Comparison of ENCODE assay signal across 9 cellular contexts in genomic region chr4:78937837-78938236, GRCh38. TPM values are rescaled to one million over a fixed set of nuclear protein-coding genes. Genes with fewer than 3 reads are reported as not detected.
A peak's percentile ranks its signal among the peaks of the same experiment; 100 is the strongest.
DNase-seq lines count a peak whose midpoint lies in the region; ATAC-seq, FAIRE-seq and TF ChIP-seq lines count a peak whose summit lies in the region.
"Had no signal": no experiment of that assay in that cellular context is flagged by ENCODE, and none has a peak within 500 bp of the region (broad histone marks: within the 10 kb centered on the region; RNA-seq: fewer than 3 reads in every experiment).

No MANE protein-coding gene starts in this region.

- H3K27me3 Mint-ChIP-seq in WTC11 (ENCODE audit: low read depth) = peaks cover 22% of the 10 kb centered on the region

- no peaks in the 10 kb centered on the region for H3K9me2 ChIP-seq in hepatocyte (replicated peaks; ENCODE audit: insufficient read depth)

- DNase-seq in HepG2 (ENCODE audit: low spot score) = peak; percentile 9
- DNase-seq in right lobe of liver = no peak
- DNase-seq in WTC11 (ENCODE audit: low spot score) = no peak
- DNase-seq in hepatocyte (ENCODE audit: low spot score) = no peak
- no peak for DNase-seq in body of pancreas
- no peak for DNase-seq in HT-29 (ENCODE audit: low spot score)
- no peak for DNase-seq in SKM-1 (lab: John Stamatoyannopoulos, UW; ENCODE audit: unreplicated experiment)
- DNase-seq: activated naive CD4-positive, alpha-beta T cell treated with anti-CD3 and anti-CD28 coated beads, Interleukin-2, amount 50 U/mL, for 16 hours had no signal

- H3K9me3 Mint-ChIP-seq in WTC11 = no peaks in the 10 kb centered on the region

- H3K4me2 ChIP-seq in HepG2 (ENCODE audit: low read depth, low read length) = peak overlapping the region; percentile 78; the same call in 1 of the 2 replicates
- H3K4me2 ChIP-seq in hepatocyte = peak overlapping the region; percentile 91

- H2AFZ ChIP-seq in HepG2 (ENCODE audit: low read length) (no peak overlapping the region), hepatocyte (no peak overlapping the region)

- H3K79me2 ChIP-seq in HepG2 (ENCODE audit: insufficient read depth, low read length) = no peaks in the 10 kb centered on the region
- H3K79me2 ChIP-seq in hepatocyte = no peaks in the 10 kb centered on the region

- no peak for ATAC-seq in HepG2
- no peak for ATAC-seq in right lobe of liver
- ATAC-seq in WTC11 = no peak
- ATAC-seq in body of pancreas = no peak
- no peak for ATAC-seq in GM18498 (IDR thresholded peaks at IDR 0.05; ENCODE audit: unreplicated experiment)

- POLR2A ChIA-PET in HepG2 (lab: Yijun Ruan, JAX) (no interaction called here), WTC11 (lab: Charles Lee) (interaction anchor here (0.7 kb wide), 1 partner anchor 10 kb away, joined by 3 read pairs; no protein-coding TSS in a partner anchor)

- H3K4me1 ChIP-seq in HepG2 (ENCODE audit: insufficient read depth, low read length) (peaks cover 53% of the 10 kb centered on the region), right lobe of liver (peaks cover 0 to 15% (median 2%) of the 10 kb centered on the region in 4 donors), hepatocyte (ENCODE audit: insufficient read depth) (peaks cover 9% of the 10 kb centered on the region), body of pancreas (peaks cover 11% of the 10 kb centered on the region)

- no TSS peak for BruUV-seq in HepG2 (replicated peaks; lab: Mats Ljungman, UMichigan)

- H3K27me3 ChIP-seq in HepG2 (ENCODE audit: control insufficient read depth in 1 of 2, insufficient read depth in 2 of 2, low read length in 2 of 2) (peaks cover 0 to 14% of the 10 kb centered on the region in 2 experiments; a peak in 2 of 5 replicates), right lobe of liver (no peaks in the 10 kb centered on the region), hepatocyte (no peaks in the 10 kb centered on the region), body of pancreas (no peaks in the 10 kb centered on the region)

- no peak for TF ChIP-seq EP300 in HepG2 (IDR thresholded peaks at IDR 0.05; ENCODE audit: low read depth in 2 of 2, low read length in 2 of 2)
- no peak for TF ChIP-seq EP300 in HepG2 (CRISPR knock-in tag; IDR thresholded peaks at IDR 0.05; ENCODE audit: borderline replicate concordance)

- peaks cover 7% of the 10 kb centered on the region for H3K36me3 Mint-ChIP-seq in WTC11

- H3K27ac ChIP-seq in HepG2 (ENCODE audit: extremely low read length, insufficient read depth, low read length) (no peak overlapping the region), right lobe of liver (no peak overlapping the region), hepatocyte (no peak overlapping the region), body of pancreas (no peak overlapping the region)

- peaks cover 31% of the 10 kb centered on the region for H3K4me1 Mint-ChIP-seq in WTC11

- CTCF ChIA-PET in HepG2 (lab: Yijun Ruan, JAX; ENCODE audit: low intra/inter-chr PET ratio, low total read pairs) = no interaction called here
- CTCF ChIA-PET in WTC11 (lab: Charles Lee) = interaction anchor here (1.3 kb wide), 1 partner anchor 15 kb away, joined by 3 read pairs; no protein-coding TSS in a partner anchor

- peak overlapping the region; percentile 93 for H3K4me3 Mint-ChIP-seq in WTC11

- in situ Hi-C loops in HepG2 (cut with HindIII; ENCODE audit: extremely low pct_ligation_motif_present, low pct_unique_long_range_greater_than_20kb) = no loop called here

- H3K36me3 ChIP-seq in HepG2 (replicated peaks in 1 of 2; ENCODE audit: control insufficient read depth in 1 of 2, insufficient read depth in 2 of 2, low read length in 2 of 2) (no peaks in the 10 kb centered on the region), right lobe of liver (no peaks in the 10 kb centered on the region), hepatocyte (replicated peaks; ENCODE audit: insufficient read depth, low read depth) (no peaks in the 10 kb centered on the region), body of pancreas (replicated peaks in 1 of 2; ENCODE audit: insufficient read depth in 1 of 2, low read depth in 2 of 2) (no peaks in the 10 kb centered on the region)

- intact Hi-C loops in HepG2 (cut with micrococcal nuclease; ENCODE audit: unreplicated experiment) (no loop called here), right lobe of liver (cut with DNase I) (no loop called here), body of pancreas (cut with DNase I) (no loop called here)

- TF ChIP-seq POLR2A in HepG2 (IDR thresholded peaks at IDR 0.05; ENCODE audit: insufficient read depth in 1 of 2, low read depth in 2 of 2, low read length in 2 of 2) (no peak), right lobe of liver (IDR thresholded peaks at IDR 0.05) (no peak), body of pancreas (IDR thresholded peaks at IDR 0.05) (no peak)

- FAIRE-seq in HepG2 (lab: Jason Lieb, UNC) = no peak

- H3K4me3 ChIP-seq in HepG2 (replicated peaks in 1 of 3; ENCODE audit: insufficient read depth in 1 of 3, low read depth in 2 of 3, low read length in 3 of 3) (no peak overlapping the region), right lobe of liver (no peak overlapping the region), hepatocyte (no peak overlapping the region), body of pancreas (no peak overlapping the region)

- no peak for TF ChIP-seq CTCF in HepG2 (CRISPR knock-in tag; IDR thresholded peaks at IDR 0.05)
- TF ChIP-seq CTCF in right lobe of liver (IDR thresholded peaks at IDR 0.05) = no peak
- no peak for TF ChIP-seq CTCF in WTC11 (IDR thresholded peaks at IDR 0.05)
- no peak for TF ChIP-seq CTCF in hepatocyte (IDR thresholded peaks at IDR 0.05; ENCODE audit: poor library complexity)
- TF ChIP-seq CTCF in body of pancreas (IDR thresholded peaks at IDR 0.05) = no peak

- no peak for TF ChIP-seq RAD21 in HepG2 (CRISPR knock-in tag; IDR thresholded peaks at IDR 0.05)

- H4K20me1 ChIP-seq in HepG2 (ENCODE audit: insufficient read depth, low read length) = no peaks in the 10 kb centered on the region
- no peaks in the 10 kb centered on the region for H4K20me1 ChIP-seq in hepatocyte (ENCODE audit: insufficient read depth, poor library complexity, severe bottlenecking)

- no peaks in the 10 kb centered on the region for H3K9me3 ChIP-seq in HepG2 (ENCODE audit: low read length)
- H3K9me3 ChIP-seq in right lobe of liver = no peaks in the 10 kb centered on the region
- no peaks in the 10 kb centered on the region for H3K9me3 ChIP-seq in hepatocyte (ENCODE audit: low read depth)
- no peaks in the 10 kb centered on the region for H3K9me3 ChIP-seq in body of pancreas

- H3K9ac ChIP-seq in HepG2 (ENCODE audit: insufficient read depth, low read depth, low read length) = no peak overlapping the region; the same call in 1 of the 2 replicates

- H3K27ac Mint-ChIP-seq in WTC11 = no peak overlapping the region

- WGBS in HepG2 (ENCODE audit: low lambda C conversion rate) = 94% methylated on average over 4 of the region's 4 CpGs
- WGBS in right lobe of liver (ENCODE audit: insufficient coverage, low coverage, low lambda C conversion rate, missing lambda C conversion rate) = 92% methylated on average over 4 of the region's 4 CpGs
- 89% methylated on average over 4 of the region's 4 CpGs for WGBS in hepatocyte (ENCODE audit: low lambda C conversion rate, missing lambda C conversion rate)
- WGBS in body of pancreas, 2 donors = 93 to 95% methylated on average over 4 of the region's 4 CpGs

TF ChIP-seq in WTC11, 78 proteins besides CTCF, POLR2A, EP300 and RAD21 (continues in another document):
- TF ChIP-seq ZNF416 (CRISPR knock-in tag; IDR thresholded peaks at IDR 0.05) (no peak), ZBTB21 (CRISPR knock-in tag; IDR thresholded peaks at IDR 0.05; ENCODE audit: borderline replicate concordance) (no peak)
- TF ChIP-seq, protein P1, sequence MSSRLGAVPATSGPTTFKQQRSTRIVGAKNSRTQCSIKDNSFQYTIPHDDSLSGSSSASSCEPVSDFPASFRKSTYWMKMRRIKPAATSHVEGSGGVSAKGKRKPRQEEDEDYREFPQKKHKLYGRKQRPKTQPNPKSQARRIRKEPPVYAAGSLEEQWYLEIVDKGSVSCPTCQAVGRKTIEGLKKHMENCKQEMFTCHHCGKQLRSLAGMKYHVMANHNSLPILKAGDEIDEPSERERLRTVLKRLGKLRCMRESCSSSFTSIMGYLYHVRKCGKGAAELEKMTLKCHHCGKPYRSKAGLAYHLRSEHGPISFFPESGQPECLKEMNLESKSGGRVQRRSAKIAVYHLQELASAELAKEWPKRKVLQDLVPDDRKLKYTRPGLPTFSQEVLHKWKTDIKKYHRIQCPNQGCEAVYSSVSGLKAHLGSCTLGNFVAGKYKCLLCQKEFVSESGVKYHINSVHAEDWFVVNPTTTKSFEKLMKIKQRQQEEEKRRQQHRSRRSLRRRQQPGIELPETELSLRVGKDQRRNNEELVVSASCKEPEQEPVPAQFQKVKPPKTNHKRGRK (CRISPR knock-in tag; IDR thresholded peaks at IDR 0.05; ENCODE audit: borderline replicate concordance) = no peak

RNA-seq across cellular contexts. Expression of gene PAQR3, which starts 1.4 kb away (rescaled TPM):
- total RNA-seq in HepG2 (2016; rRNA removed; fragmentation: Illumina TruSeq; extraction: Trizol) (9.3 and 9.9 TPM in 2 replicates), right lobe of liver (10 to 100 TPM in 1 of 6 experiments, 1 to 10 TPM in 5; 5.0 to 10.2 (median 7.2) TPM), WTC11 (2021) (28.1 to 29.2 TPM (median 29.0 TPM) in 3 replicates), hepatocyte (15.5 and 17.5 TPM in 2 replicates), body of pancreas (1 to 10 TPM; 3.0 to 3.9 TPM)
- 2.2 and 3.3 TPM in 2 replicates for total RNA-seq in HepG2 (2016; cell fraction: cytosol; rRNA removed; fragmentation: Illumina TruSeq; extraction: Trizol; ENCODE audit: low read depth)
- total RNA-seq in HepG2 (2016; cell fraction: insoluble cytoplasmic fraction; rRNA removed; fragmentation: Illumina TruSeq; extraction: Trizol) = 9.7 and 12.2 TPM in 2 replicates
- 11.6 and 11.7 TPM in 2 replicates for total RNA-seq in HepG2 (2016; cell fraction: membrane; rRNA removed; fragmentation: Illumina TruSeq; extraction: Trizol)
- 11.1 and 12.1 TPM in 2 replicates for total RNA-seq in HepG2 (2016; cell fraction: nucleus; rRNA removed; fragmentation: Illumina TruSeq; extraction: Trizol)
- polyA plus RNA-seq in HepG2 (2011; rRNA removed) (12.1 and 13.6 TPM in 2 replicates), hepatocyte (6.1 and 10.2 TPM in 2 replicates)
- polyA plus RNA-seq in HepG2 (2011; cell fraction: cytosol; rRNA removed) = 6.5 and 10.8 TPM in 2 replicates
- 10.4 and 10.5 TPM in 2 replicates for polyA plus RNA-seq in HepG2 (2011; cell fraction: nucleus; rRNA removed)
- 8.1 TPM in 2 replicates for polyA plus RNA-seq in HepG2 (2012)
- polyA plus RNA-seq in HepG2 (2016; cell fraction: cytosol; fragmentation: Illumina TruSeq; extraction: Trizol; ENCODE audit: low read depth) = 2.2 and 2.8 TPM in 2 replicates
- 11.3 and 11.5 TPM in 2 replicates for polyA plus RNA-seq in HepG2 (2016; cell fraction: insoluble cytoplasmic fraction; fragmentation: Illumina TruSeq; extraction: Trizol; ENCODE audit: low read depth)
- polyA plus RNA-seq in HepG2 (2016; cell fraction: membrane; fragmentation: Illumina TruSeq; extraction: Trizol; ENCODE audit: low read depth) = 8.0 and 9.2 TPM in 2 replicates
- polyA plus RNA-seq in HepG2 (2016; cell fraction: nucleus; fragmentation: Illumina TruSeq; extraction: Trizol; ENCODE audit: insufficient read depth, low read depth) = 11.4 and 12.5 TPM in 2 replicates
- polyA minus RNA-seq in HepG2 (2011; rRNA and poly(A)+ RNA removed; ENCODE audit: low replicate concordance) = 22.4 and 24.2 TPM in 2 replicates
- 13.6 and 13.8 TPM in 2 replicates for polyA minus RNA-seq in HepG2 (2011; cell fraction: cytosol; rRNA and poly(A)+ RNA removed)
- polyA minus RNA-seq in HepG2 (2011; cell fraction: nucleus; rRNA and poly(A)+ RNA removed) = 33.2 and 36.2 TPM in 2 replicates
- 8.2 and 11.6 TPM in 2 replicates for total RNA-seq in HT-29 (2014; rRNA removed; shearing (Covaris generic))
